ENCODE assay signal across 10 cellular contexts in the genomic region with DNA sequence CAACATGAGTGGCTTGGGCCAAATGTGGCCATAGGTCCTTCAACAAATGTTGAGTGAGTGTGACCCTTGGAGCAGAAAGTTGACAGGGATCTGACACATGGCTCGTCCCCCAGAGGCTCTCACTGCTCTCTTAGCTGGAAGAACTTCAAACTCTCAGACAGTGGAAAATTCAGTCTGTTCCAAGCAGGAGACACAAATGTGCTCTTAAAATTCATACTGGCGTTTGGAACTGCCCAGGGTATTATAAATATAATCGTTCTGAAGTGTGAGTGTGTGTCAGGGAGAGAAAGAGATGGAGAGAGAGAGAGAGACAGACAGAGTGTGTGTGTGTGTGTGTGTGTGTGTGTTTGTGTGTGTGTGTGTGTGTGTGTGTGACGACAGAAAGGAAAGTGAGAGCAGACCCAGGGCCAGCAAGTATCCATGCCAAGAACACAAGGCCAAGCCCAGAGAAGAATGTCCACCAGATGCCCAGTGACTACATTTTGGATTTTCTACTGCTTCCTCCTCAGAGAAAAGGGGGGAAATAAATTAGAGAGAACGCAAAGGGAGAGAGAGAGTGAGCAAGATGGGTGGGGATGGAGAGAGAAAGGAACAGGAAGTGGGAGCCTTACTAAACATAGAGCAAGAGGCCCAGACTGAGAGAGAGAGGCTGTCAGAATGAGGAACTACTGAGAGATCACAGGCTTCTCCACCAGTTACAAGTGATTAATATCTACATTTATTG.
DNase-seq lines count a peak whose midpoint lies in the region; ATAC-seq, FAIRE-seq and TF ChIP-seq lines count a peak whose summit lies in the region.
"Had no signal": no experiment of that assay in that cellular context is flagged by ENCODE, and none has a peak within 500 bp of the region (broad histone marks: within the 10 kb centered on the region; RNA-seq: fewer than 3 reads in every experiment).

No MANE protein-coding gene starts in this region.

- H3K27ac Mint-ChIP-seq in activated T-cell treated with anti-CD3 and anti-CD28 coated beads, Interleukin-2, amount 50 U/mL, for 24 hours = peak overlapping the region; percentile 72
- H3K27ac Mint-ChIP-seq in activated B cell treated with CpG ODN at 0.5 μM for 24 hours (peak overlapping the region; percentile 86), osteocyte (ENCODE audit: unreplicated experiment) (no peak overlapping the region)

- no peaks in the 10 kb centered on the region for H3K36me3 Mint-ChIP-seq in activated T-cell treated with anti-CD3 and anti-CD28 coated beads, Interleukin-2, amount 50 U/mL, for 24 hours (ENCODE audit: low read depth)
- no peaks in the 10 kb centered on the region for H3K36me3 Mint-ChIP-seq in activated B cell treated with CpG ODN at 0.5 μM for 24 hours (ENCODE audit: low read depth)
- H3K36me3 Mint-ChIP-seq in osteocyte (ENCODE audit: unreplicated experiment) = no peaks in the 10 kb centered on the region

- ATAC-seq in HG03064 (IDR thresholded peaks at IDR 0.05; ENCODE audit: low read depth, unreplicated experiment) = peak; percentile 82
- peak; percentile 94 for ATAC-seq in activated B cell treated with CpG ODN at 0.5 μM for 24 hours (ENCODE audit: low read depth)

- CTCF ChIA-PET in activated B cell treated with CpG ODN at 0.5 μM for 24 hours (lab: Charles Lee) = no interaction called here

- FAIRE-seq in kidney (lab: Jason Lieb, UNC) = no peak
- FAIRE-seq: TTC549 had no signal

- no peaks in the 10 kb centered on the region for H3K9me3 ChIP-seq in kidney (ENCODE audit: control insufficient read depth in 1 of 2, low read length in 2 of 2)

- H3K4me1 Mint-ChIP-seq in activated T-cell treated with anti-CD3 and anti-CD28 coated beads, Interleukin-2, amount 50 U/mL, for 24 hours (ENCODE audit: low read depth) = peaks cover 15% of the 10 kb centered on the region
- H3K4me1 Mint-ChIP-seq in activated B cell treated with CpG ODN at 0.5 μM for 24 hours (peaks cover 50% of the 10 kb centered on the region), osteocyte (ENCODE audit: unreplicated experiment) (peaks cover 4% of the 10 kb centered on the region)

- POLR2A ChIA-PET in activated B cell treated with CpG ODN at 0.5 μM for 24 hours (lab: Charles Lee) = interaction anchor here (0.7 to 2.0 kb wide), 3 partner anchors 9 to 17 kb away, joined by 3 to 9 read pairs (median 6); no protein-coding TSS in a partner anchor

- intact Hi-C loops in activated B cell treated with CpG ODN at 0.5 μM for 24 hours (cut with micrococcal nuclease) = loop anchor here (1.0 to 5.0 kb wide), 5 partner anchors 17 to 193 kb away; a partner anchor contains a TSS
- intact Hi-C loops in kidney (cut with DNase I) = no loop called here

- H3K27ac ChIP-seq in kidney (ENCODE audit: low read depth in 2 of 2, low read length in 2 of 2) (peak overlapping the region; percentile 35 to 75), temporal lobe (ENCODE audit: low read depth, low read length) (peak overlapping the region; percentile 56)

- DNase-seq in activated T-cell treated with anti-CD3 and anti-CD28 coated beads, Interleukin-2, amount 50 U/mL, for 24 hours = no peak
- DNase-seq in activated T-cell treated with anti-CD3 and anti-CD28 coated beads for 4 hours = no peak
- no peak for DNase-seq in activated B cell treated with CpG ODN at 0.5 μM for 24 hours
- no peak for DNase-seq in kidney
- DNase-seq in osteocyte (ENCODE audit: extremely low spot score, unreplicated experiment) = no peak
- no peak for DNase-seq in LoVo (ENCODE audit: low spot score)

- H3K4me3 Mint-ChIP-seq in activated T-cell treated with anti-CD3 and anti-CD28 coated beads, Interleukin-2, amount 50 U/mL, for 24 hours = no peak overlapping the region
- H3K4me3 Mint-ChIP-seq in activated B cell treated with CpG ODN at 0.5 μM for 24 hours (peak overlapping the region; percentile 40), osteocyte (ENCODE audit: unreplicated experiment) (no peak overlapping the region)

- TF ChIP-seq CTCF in activated B cell treated with CpG ODN at 0.5 μM for 24 hours (IDR thresholded peaks at IDR 0.05) (no peak), kidney (IDR thresholded peaks at IDR 0.05; ENCODE audit: borderline replicate concordance, extremely low read depth, insufficient read depth) (no peak), osteocyte (IDR thresholded peaks at IDR 0.05) (no peak)

- no peaks in the 10 kb centered on the region for H3K9me3 Mint-ChIP-seq in activated T-cell treated with anti-CD3 and anti-CD28 coated beads, Interleukin-2, amount 50 U/mL, for 24 hours
- no peaks in the 10 kb centered on the region for H3K9me3 Mint-ChIP-seq in activated B cell treated with CpG ODN at 0.5 μM for 24 hours
- no peaks in the 10 kb centered on the region for H3K9me3 Mint-ChIP-seq in osteocyte (ENCODE audit: unreplicated experiment)

- H3K36me3 ChIP-seq in kidney (ENCODE audit: control insufficient read depth in 1 of 2, insufficient read depth in 2 of 2, low read length in 2 of 2) = no peaks in the 10 kb centered on the region

- H3K27me3 Mint-ChIP-seq in activated T-cell treated with anti-CD3 and anti-CD28 coated beads, Interleukin-2, amount 50 U/mL, for 24 hours = no peaks in the 10 kb centered on the region
- H3K27me3 Mint-ChIP-seq in activated B cell treated with CpG ODN at 0.5 μM for 24 hours = no peaks in the 10 kb centered on the region
- H3K27me3 Mint-ChIP-seq in osteocyte (ENCODE audit: unreplicated experiment) = no peaks in the 10 kb centered on the region

- no peak overlapping the region for H3K4me3 ChIP-seq in kidney (ENCODE audit: low read length in 2 of 2)

- H3K9ac ChIP-seq in kidney (ENCODE audit: low read length in 2 of 2) = no peak overlapping the region
- H3K9ac ChIP-seq: parathyroid adenoma had no signal

- H3K4me1 ChIP-seq in kidney (ENCODE audit: control insufficient read depth in 1 of 2, insufficient read depth in 1 of 2, low read depth in 1 of 2, low read length in 2 of 2) = peaks cover 0 to 5% of the 10 kb centered on the region in 2 donors
- H3K4me1 ChIP-seq: parathyroid adenoma had no signal
